13 cellular contexts compared by ENCODE assay signal in genomic region chr10:91589015-91589655, GRCh38. TPM values are rescaled to one million over a fixed set of nuclear protein-coding genes. Genes with fewer than 3 reads are reported as not detected.
DNase-seq lines count a peak whose midpoint lies in the region; ATAC-seq and TF ChIP-seq lines count a peak whose summit lies in the region.
"Had no signal": no experiment of that assay in that cellular context is flagged by ENCODE, and none has a peak within 500 bp of the region (broad histone marks: within the 10 kb centered on the region; RNA-seq: fewer than 3 reads in every experiment).

No MANE protein-coding gene starts in this region.

- ATAC-seq in heart right ventricle: peak; percentile 48 to 83 (median 72)
- peak; percentile 8 to 51 for ATAC-seq in gastrocnemius medialis
- ATAC-seq: activated naive CD8-positive, alpha-beta T cell treated with anti-CD3 and anti-CD28 coated beads, Interleukin-2, amount 50 U/mL, for 24 hours had no signal

- H3K27me3 ChIP-seq in heart right ventricle (no peaks in the 10 kb centered on the region), gastrocnemius medialis (no peaks in the 10 kb centered on the region)

- no peaks in the 10 kb centered on the region for H3K36me3 Mint-ChIP-seq in immature natural killer cell
- H3K36me3 Mint-ChIP-seq: CD8-positive, alpha-beta memory T cell had no signal

- H3K27ac Mint-ChIP-seq in immature natural killer cell: no peak overlapping the region
- H3K27ac Mint-ChIP-seq: activated naive CD8-positive, alpha-beta T cell treated with anti-CD3 and anti-CD28 coated beads, Interleukin-2, amount 50 U/mL, for 24 hours; CD8-positive, alpha-beta memory T cell had no signal

- intact Hi-C loops in heart right ventricle (cut with DNase I) (loop anchor here in 2 of 10 donors (5.0 kb wide), 2 partner anchors 33 to 43 kb away; partner anchors contain the start of gene PPP1R3C (in 1 of the 2)), gastrocnemius medialis (cut with DNase I; ENCODE audit: low total_unique reads) (loop anchor here (2.0 to 10.0 kb wide), 2 partner anchors 42 to 1944 kb away; partner anchors contain the start of gene PANK1)

- in situ Hi-C loops in gastrocnemius medialis (cut with MboI; ENCODE audit: low sequenced_read_pairs in 4 of 4): no loop called here

- DNase-seq in GM04503 (ENCODE audit: low read depth) (peak; percentile 80), amniotic stem cell (lab: John Stamatoyannopoulos, UW) (peak; percentile 41), heart right ventricle (peak; percentile 26 to 78), gastrocnemius medialis (peak; percentile 46 to 84), UCSD-AML1 (lab: John Stamatoyannopoulos, UW; ENCODE audit: unreplicated experiment) (no peak), SKM-1 treated with dmso at 0.1 percent for 144 hours (lab: John Stamatoyannopoulos, UW; ENCODE audit: unreplicated experiment) (no peak), immature natural killer cell (no peak), D341Med (ENCODE audit: low spot score) (no peak)
- DNase-seq: activated naive CD8-positive, alpha-beta T cell treated with anti-CD3 and anti-CD28 coated beads, Interleukin-2, amount 50 U/mL, for 24 hours; CD8-positive, alpha-beta memory T cell; hippocampal formation; NCI-H187; SHP77 treated with DMSO at 0.1 percent for 48 hours had no signal

- 50 to 56% methylated on average over 6 of the region's 6 CpGs for WGBS in heart right ventricle, 2 donors

- H3K9me3 Mint-ChIP-seq in immature natural killer cell: no peaks in the 10 kb centered on the region
- H3K9me3 Mint-ChIP-seq: activated naive CD8-positive, alpha-beta T cell treated with anti-CD3 and anti-CD28 coated beads, Interleukin-2, amount 50 U/mL, for 24 hours; CD8-positive, alpha-beta memory T cell had no signal

- H3K4me3 Mint-ChIP-seq in immature natural killer cell: no peak overlapping the region
- H3K4me3 Mint-ChIP-seq: activated naive CD8-positive, alpha-beta T cell treated with anti-CD3 and anti-CD28 coated beads, Interleukin-2, amount 50 U/mL, for 24 hours; CD8-positive, alpha-beta memory T cell had no signal

- TF ChIP-seq CTCF in heart right ventricle (IDR thresholded peaks at IDR 0.05) (no peak), gastrocnemius medialis (IDR thresholded peaks at IDR 0.05 in 4 of 5, conservative IDR thresholded peaks at IDR 0.05 in 1 of 5) (no peak)

- no peaks in the 10 kb centered on the region for H3K9me3 ChIP-seq in heart right ventricle
- H3K9me3 ChIP-seq in gastrocnemius medialis: no peaks in the 10 kb centered on the region

- H3K27ac ChIP-seq in heart right ventricle (peak overlapping the region; percentile 78 to 95 (median 90)), gastrocnemius medialis (peak overlapping the region; percentile 87 to 91 (median 90))

- TF ChIP-seq POLR2A in gastrocnemius medialis (IDR thresholded peaks at IDR 0.05): no peak

- peaks cover 2 to 5% (median 5%) of the 10 kb centered on the region in 3 donors for H3K27me3 Mint-ChIP-seq in immature natural killer cell (ENCODE audit: low read depth in 3 of 3)

- H3K36me3 ChIP-seq in heart right ventricle (no peaks in the 10 kb centered on the region), gastrocnemius medialis (no peaks in the 10 kb centered on the region)

- H3K4me3 ChIP-seq in heart right ventricle (no peak overlapping the region), gastrocnemius medialis (no peak overlapping the region)

- H3K4me1 Mint-ChIP-seq in immature natural killer cell: no peaks in the 10 kb centered on the region
- H3K4me1 Mint-ChIP-seq: activated naive CD8-positive, alpha-beta T cell treated with anti-CD3 and anti-CD28 coated beads, Interleukin-2, amount 50 U/mL, for 24 hours; CD8-positive, alpha-beta memory T cell had no signal

- peaks cover 22 to 75% (median 70%) of the 10 kb centered on the region in 9 donors for H3K4me1 ChIP-seq in heart right ventricle
- H3K4me1 ChIP-seq in gastrocnemius medialis: peaks cover 72 to 75% of the 10 kb centered on the region in 2 donors

RNA-seq across cellular contexts. Expression of gene PPP1R3C, which starts 43.7 kb away (rescaled TPM):
- total RNA-seq in heart right ventricle: 100 to 1,000 TPM; 121 to 315 (median 190) TPM
- polyA plus RNA-seq in heart right ventricle: 10 to 100 TPM; 27.5 to 41.0 TPM
- 10 to 100 TPM in 3 of 4 donors, 1 to 10 TPM in 1; 6.6 to 90.7 (median 65.5) TPM for total RNA-seq in gastrocnemius medialis
- not detected for polyA plus RNA-seq in immature natural killer cell
- total RNA-seq: CD8-positive, alpha-beta memory T cell had no signal
- polyA plus RNA-seq: CD8-positive, alpha-beta memory T cell had no signal

Comparison
In these comparisons a context has a peak if more than half of its experiments do, and no peak if none do; other contexts are left out.
1. DNase-seq: peak in GM04503 (single experiment), amniotic stem cell (single experiment), heart right ventricle (2 of 2) and gastrocnemius medialis (2 of 2); none in UCSD-AML1 (single experiment), SKM-1 treated with dmso at 0.1 percent for 144 hours (single experiment), immature natural killer cell (0 of 3) and D341Med (single experiment).